15 cellular contexts compared by ENCODE assay signal in the genomic region with DNA sequence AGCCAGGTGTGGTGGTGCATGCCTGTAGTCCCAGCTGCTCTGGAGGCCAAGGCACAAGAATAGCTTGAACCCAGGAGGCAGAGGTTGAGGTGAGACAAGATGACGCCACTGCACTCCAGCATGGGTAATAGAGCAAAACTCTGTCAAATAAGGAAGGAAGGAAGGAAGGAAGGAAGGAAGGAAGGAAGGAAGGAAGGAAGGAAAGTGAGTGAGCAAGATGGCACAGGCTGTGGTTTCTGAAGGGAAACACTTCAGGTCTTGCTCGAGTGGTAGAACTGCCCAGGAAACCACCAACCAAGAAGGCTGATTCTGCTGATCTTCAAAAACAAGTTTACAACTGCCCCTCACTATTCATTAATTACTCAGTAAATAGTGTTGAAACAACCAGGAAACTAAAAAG. TPM values are rescaled to one million over a fixed set of nuclear protein-coding genes. Genes with fewer than 3 reads are reported as not detected.
DNase-seq lines count a peak whose midpoint lies in the region; ATAC-seq and FAIRE-seq lines count a peak whose summit lies in the region.
"Had no signal": no experiment of that assay in that cellular context is flagged by ENCODE, and none has a peak within 500 bp of the region (broad histone marks: within the 10 kb centered on the region; RNA-seq: fewer than 3 reads in every experiment).

No MANE protein-coding gene starts in this region.

- peak; percentile 69 for ATAC-seq in activated naive CD8-positive, alpha-beta T cell treated with anti-CD3 and anti-CD28 coated beads, Interleukin-2, amount 10 ng/mL, durations not matched to agents 7 days and 5 days (ENCODE audit: low read depth)
- ATAC-seq in stimulated activated naive B cell treated with anti-CD40 and anti-IgM and Interleukin-4, amounts not matched to agents 10 μg/mL and 1 μg/mL and 100 μg/mL, for 72 hours (replicated peaks), result peak; percentile 59 to 68
- no peak for ATAC-seq in GM21723 (IDR thresholded peaks at IDR 0.05; ENCODE audit: unreplicated experiment)

- FAIRE-seq in HTR-8/SVneo (lab: Jason Lieb, UNC), result no peak
- FAIRE-seq: TTC549 had no signal

- H3K27ac Mint-ChIP-seq in activated naive CD8-positive, alpha-beta T cell treated with anti-CD3 and anti-CD28 coated beads, Interleukin-2, amount 10 ng/mL, durations not matched to agents 7 days and 5 days, result peak overlapping the region; percentile 77
- no peak overlapping the region for H3K27ac Mint-ChIP-seq in activated naive CD8-positive, alpha-beta T cell treated with anti-CD3 and anti-CD28 coated beads for 36 hours
- H3K27ac Mint-ChIP-seq in activated T-helper 2 cell treated with anti-CD3 and anti-CD28 coated beads, Interferon-gamma antibody, Interleukin-2, Interleukin-4, amounts not matched to agents 10 μg/mL and 5 μg/mL and 100 μg/mL, durations not matched to agents 14 hours and 24 hours and 36 hours, result peak overlapping the region; percentile 63
- peak overlapping the region; percentile 49 for H3K27ac Mint-ChIP-seq in stimulated activated naive B cell treated with anti-CD40 and anti-IgM and Interleukin-4, amounts not matched to agents 10 μg/mL and 1 μg/mL and 100 μg/mL, for 72 hours
- H3K27ac Mint-ChIP-seq: mesothelial cell of epicardium had no signal

- POLR2A ChIA-PET in activated naive CD8-positive, alpha-beta T cell treated with anti-CD3 and anti-CD28 coated beads, Interleukin-2, amount 10 ng/mL, durations not matched to agents 7 days and 5 days (lab: Charles Lee), result no interaction called here

- intact Hi-C loops in activated T-helper 2 cell treated with anti-CD3 and anti-CD28 coated beads, Interferon-gamma antibody, Interleukin-2, Interleukin-4, amounts not matched to agents 10 μg/mL and 5 μg/mL and 100 μg/mL, durations not matched to agents 14 hours and 24 hours and 36 hours (cut with micrococcal nuclease), result no loop called here
- intact Hi-C loops in posterior vena cava (cut with DNase I), result no loop called here

- H3K27me3 Mint-ChIP-seq in activated naive CD8-positive, alpha-beta T cell treated with anti-CD3 and anti-CD28 coated beads, Interleukin-2, amount 10 ng/mL, durations not matched to agents 7 days and 5 days, result no peaks in the 10 kb centered on the region
- H3K27me3 Mint-ChIP-seq in activated naive CD8-positive, alpha-beta T cell treated with anti-CD3 and anti-CD28 coated beads for 36 hours, result no peaks in the 10 kb centered on the region
- H3K27me3 Mint-ChIP-seq in activated T-helper 2 cell treated with anti-CD3 and anti-CD28 coated beads, Interferon-gamma antibody, Interleukin-2, Interleukin-4, amounts not matched to agents 10 μg/mL and 5 μg/mL and 100 μg/mL, durations not matched to agents 14 hours and 24 hours and 36 hours (ENCODE audit: low read depth), result no peaks in the 10 kb centered on the region
- no peaks in the 10 kb centered on the region for H3K27me3 Mint-ChIP-seq in stimulated activated naive B cell treated with anti-CD40 and anti-IgM and Interleukin-4, amounts not matched to agents 10 μg/mL and 1 μg/mL and 100 μg/mL, for 72 hours

- H3K4me1 Mint-ChIP-seq in activated naive CD8-positive, alpha-beta T cell treated with anti-CD3 and anti-CD28 coated beads, Interleukin-2, amount 10 ng/mL, durations not matched to agents 7 days and 5 days, result peaks cover 48% of the 10 kb centered on the region
- peaks cover 24% of the 10 kb centered on the region for H3K4me1 Mint-ChIP-seq in activated naive CD8-positive, alpha-beta T cell treated with anti-CD3 and anti-CD28 coated beads for 36 hours
- peaks cover 40% of the 10 kb centered on the region for H3K4me1 Mint-ChIP-seq in activated T-helper 2 cell treated with anti-CD3 and anti-CD28 coated beads, Interferon-gamma antibody, Interleukin-2, Interleukin-4, amounts not matched to agents 10 μg/mL and 5 μg/mL and 100 μg/mL, durations not matched to agents 14 hours and 24 hours and 36 hours (ENCODE audit: low read depth)
- H3K4me1 Mint-ChIP-seq in stimulated activated naive B cell treated with anti-CD40 and anti-IgM and Interleukin-4, amounts not matched to agents 10 μg/mL and 1 μg/mL and 100 μg/mL, for 72 hours, result peaks cover 6 to 26% of the 10 kb centered on the region in 2 donors
- H3K4me1 Mint-ChIP-seq: mesothelial cell of epicardium had no signal

- H3K36me3 Mint-ChIP-seq in activated naive CD8-positive, alpha-beta T cell treated with anti-CD3 and anti-CD28 coated beads, Interleukin-2, amount 10 ng/mL, durations not matched to agents 7 days and 5 days, result peaks cover 51% of the 10 kb centered on the region
- H3K36me3 Mint-ChIP-seq in activated naive CD8-positive, alpha-beta T cell treated with anti-CD3 and anti-CD28 coated beads for 36 hours, result peaks cover 51% of the 10 kb centered on the region
- H3K36me3 Mint-ChIP-seq in activated T-helper 2 cell treated with anti-CD3 and anti-CD28 coated beads, Interferon-gamma antibody, Interleukin-2, Interleukin-4, amounts not matched to agents 10 μg/mL and 5 μg/mL and 100 μg/mL, durations not matched to agents 14 hours and 24 hours and 36 hours (ENCODE audit: low read depth), result peaks cover 69% of the 10 kb centered on the region
- H3K36me3 Mint-ChIP-seq in stimulated activated naive B cell treated with anti-CD40 and anti-IgM and Interleukin-4, amounts not matched to agents 10 μg/mL and 1 μg/mL and 100 μg/mL, for 72 hours, result peaks cover 32 to 53% of the 10 kb centered on the region in 2 donors

- peak overlapping the region; percentile 44 for H3K4me3 Mint-ChIP-seq in activated naive CD8-positive, alpha-beta T cell treated with anti-CD3 and anti-CD28 coated beads, Interleukin-2, amount 10 ng/mL, durations not matched to agents 7 days and 5 days
- no peak overlapping the region for H3K4me3 Mint-ChIP-seq in activated naive CD8-positive, alpha-beta T cell treated with anti-CD3 and anti-CD28 coated beads for 36 hours
- no peak overlapping the region for H3K4me3 Mint-ChIP-seq in activated T-helper 2 cell treated with anti-CD3 and anti-CD28 coated beads, Interferon-gamma antibody, Interleukin-2, Interleukin-4, amounts not matched to agents 10 μg/mL and 5 μg/mL and 100 μg/mL, durations not matched to agents 14 hours and 24 hours and 36 hours (ENCODE audit: low read depth)
- H3K4me3 Mint-ChIP-seq in stimulated activated naive B cell treated with anti-CD40 and anti-IgM and Interleukin-4, amounts not matched to agents 10 μg/mL and 1 μg/mL and 100 μg/mL, for 72 hours, result no peak overlapping the region
- H3K4me3 Mint-ChIP-seq: mesothelial cell of epicardium had no signal

- DNase-seq in activated naive CD8-positive, alpha-beta T cell treated with anti-CD3 and anti-CD28 coated beads, Interleukin-2, amount 10 ng/mL, durations not matched to agents 7 days and 5 days, result no peak
- no peak for DNase-seq in activated naive CD8-positive, alpha-beta T cell treated with anti-CD3 and anti-CD28 coated beads for 36 hours
- DNase-seq in KG1 (lab: John Stamatoyannopoulos, UW) (peak; percentile 2), HTR-8/SVneo (ENCODE audit: insufficient read length, low spot score) (no peak), posterior vena cava (ENCODE audit: low spot score) (no peak)
- no peak for DNase-seq in activated T-helper 2 cell treated with anti-CD3 and anti-CD28 coated beads, Interferon-gamma antibody, Interleukin-2, Interleukin-4, amounts not matched to agents 10 μg/mL and 5 μg/mL and 100 μg/mL, durations not matched to agents 14 hours and 24 hours and 36 hours (ENCODE audit: low spot score)
- DNase-seq in stimulated activated naive B cell treated with anti-CD40 and anti-IgM and Interleukin-4, amounts not matched to agents 10 μg/mL and 1 μg/mL and 100 μg/mL, for 72 hours, result no peak
- DNase-seq: activated T-cell treated with anti-CD3 and anti-CD28 coated beads, Interleukin-2, amount 50 U/mL, for 48 hours; effector CD4-positive, alpha-beta T cell; IMR-90; NCI-H2029 treated with DMSO at 0.1 percent for 48 hours; NCI-H748 treated with DMSO at 0.1 percent for 48 hours had no signal

- H3K9me3 Mint-ChIP-seq in activated naive CD8-positive, alpha-beta T cell treated with anti-CD3 and anti-CD28 coated beads, Interleukin-2, amount 10 ng/mL, durations not matched to agents 7 days and 5 days, result no peaks in the 10 kb centered on the region
- no peaks in the 10 kb centered on the region for H3K9me3 Mint-ChIP-seq in activated naive CD8-positive, alpha-beta T cell treated with anti-CD3 and anti-CD28 coated beads for 36 hours
- no peaks in the 10 kb centered on the region for H3K9me3 Mint-ChIP-seq in activated T-helper 2 cell treated with anti-CD3 and anti-CD28 coated beads, Interferon-gamma antibody, Interleukin-2, Interleukin-4, amounts not matched to agents 10 μg/mL and 5 μg/mL and 100 μg/mL, durations not matched to agents 14 hours and 24 hours and 36 hours
- H3K9me3 Mint-ChIP-seq in stimulated activated naive B cell treated with anti-CD40 and anti-IgM and Interleukin-4, amounts not matched to agents 10 μg/mL and 1 μg/mL and 100 μg/mL, for 72 hours, result peaks cover 4 to 6% of the 10 kb centered on the region in 2 donors
- H3K9me3 Mint-ChIP-seq: mesothelial cell of epicardium had no signal

RNA-seq across cellular contexts. Expression of gene EZH2, which starts 45.2 kb away (rescaled TPM):
- 10 to 100 TPM; 73.8 to 76.6 TPM for total RNA-seq in activated naive CD8-positive, alpha-beta T cell treated with anti-CD3 and anti-CD28 coated beads, Interleukin-2, amount 10 ng/mL, durations not matched to agents 7 days and 5 days
- total RNA-seq in activated naive CD8-positive, alpha-beta T cell treated with anti-CD3 and anti-CD28 coated beads for 36 hours, result 100 to 1,000 TPM; 109 to 111 TPM
- total RNA-seq in activated T-helper 2 cell treated with anti-CD3 and anti-CD28 coated beads, Interferon-gamma antibody, Interleukin-2, Interleukin-4, amounts not matched to agents 10 μg/mL and 5 μg/mL and 100 μg/mL, durations not matched to agents 14 hours and 24 hours and 36 hours, result 91.0 and 91.7 TPM in 2 replicates
- 1 to 10 TPM; 1.7 to 1.9 TPM for total RNA-seq in posterior vena cava

Comparison
In these comparisons a context has a peak if more than half of its experiments do, and no peak if none do; other contexts are left out.
1. RNA of gene EZH2, which starts 45.2 kb away (total RNA-seq): 109 to 111 TPM in activated naive CD8-positive, alpha-beta T cell treated with anti-CD3 and anti-CD28 coated beads for 36 hours, 91.0 to 91.7 TPM in activated T-helper 2 cell treated with anti-CD3 and anti-CD28 coated beads, Interferon-gamma antibody, Interleukin-2, Interleukin-4, amounts not matched to agents 10 μg/mL and 5 μg/mL and 100 μg/mL, durations not matched to agents 14 hours and 24 hours and 36 hours and 73.8 to 76.6 TPM in activated naive CD8-positive, alpha-beta T cell treated with anti-CD3 and anti-CD28 coated beads, Interleukin-2, amount 10 ng/mL, durations not matched to agents 7 days and 5 days; 1.7 to 1.9 TPM in posterior vena cava; every median in the first group is over 10 times any median in the second.